In genomic region chr20:57351042-57351783, GRCh38 we compare ENCODE assay signal across 1 cellular context.
TF ChIP-seq lines count a peak whose summit lies in the region.

A gene with protein sequence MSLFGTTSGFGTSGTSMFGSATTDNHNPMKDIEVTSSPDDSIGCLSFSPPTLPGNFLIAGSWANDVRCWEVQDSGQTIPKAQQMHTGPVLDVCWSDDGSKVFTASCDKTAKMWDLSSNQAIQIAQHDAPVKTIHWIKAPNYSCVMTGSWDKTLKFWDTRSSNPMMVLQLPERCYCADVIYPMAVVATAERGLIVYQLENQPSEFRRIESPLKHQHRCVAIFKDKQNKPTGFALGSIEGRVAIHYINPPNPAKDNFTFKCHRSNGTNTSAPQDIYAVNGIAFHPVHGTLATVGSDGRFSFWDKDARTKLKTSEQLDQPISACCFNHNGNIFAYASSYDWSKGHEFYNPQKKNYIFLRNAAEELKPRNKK (plus strand): TSS chr20:57351255. CDS start chr20:57354039, 2,784 bp downstream.

TF ChIP-seq in HepG2, 621 proteins besides CTCF, POLR2A, EP300 and RAD21 (continued from another document and continues in another):
- 0 out of 2 replicates have a peak, but pooled peaks have one; percentile 29 for TF ChIP-seq ATF6 (CRISPR knock-in tag; conservative IDR thresholded peaks at IDR 0.05)
- TF ChIP-seq, protein P1, sequence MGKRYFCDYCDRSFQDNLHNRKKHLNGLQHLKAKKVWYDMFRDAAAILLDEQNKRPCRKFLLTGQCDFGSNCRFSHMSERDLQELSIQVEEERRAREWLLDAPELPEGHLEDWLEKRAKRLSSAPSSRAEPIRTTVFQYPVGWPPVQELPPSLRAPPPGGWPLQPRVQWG (CRISPR knock-in tag; IDR thresholded peaks at IDR 0.05; ENCODE audit: borderline replicate concordance, low read depth) = no peak
- peak; percentile 97 for TF ChIP-seq KDM2A (CRISPR knock-in tag; IDR thresholded peaks at IDR 0.05; ENCODE audit: borderline replicate concordance, low read depth)
- peak; percentile 75; the same call in 1 of the 2 replicates for TF ChIP-seq ZNF850 (CRISPR knock-in tag; conservative IDR thresholded peaks at IDR 0.05)
- TF ChIP-seq ZNF629 (CRISPR knock-in tag; conservative IDR thresholded peaks at IDR 0.05) = no peak
- TF ChIP-seq, protein P2, sequence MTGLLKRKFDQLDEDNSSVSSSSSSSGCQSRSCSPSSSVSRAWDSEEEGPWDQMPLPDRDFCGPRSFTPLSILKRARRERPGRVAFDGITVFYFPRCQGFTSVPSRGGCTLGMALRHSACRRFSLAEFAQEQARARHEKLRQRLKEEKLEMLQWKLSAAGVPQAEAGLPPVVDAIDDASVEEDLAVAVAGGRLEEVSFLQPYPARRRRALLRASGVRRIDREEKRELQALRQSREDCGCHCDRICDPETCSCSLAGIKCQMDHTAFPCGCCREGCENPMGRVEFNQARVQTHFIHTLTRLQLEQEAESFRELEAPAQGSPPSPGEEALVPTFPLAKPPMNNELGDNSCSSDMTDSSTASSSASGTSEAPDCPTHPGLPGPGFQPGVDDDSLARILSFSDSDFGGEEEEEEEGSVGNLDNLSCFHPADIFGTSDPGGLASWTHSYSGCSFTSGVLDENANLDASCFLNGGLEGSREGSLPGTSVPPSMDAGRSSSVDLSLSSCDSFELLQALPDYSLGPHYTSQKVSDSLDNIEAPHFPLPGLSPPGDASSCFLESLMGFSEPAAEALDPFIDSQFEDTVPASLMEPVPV (CRISPR knock-in tag; IDR thresholded peaks at IDR 0.05) = peak; percentile 72; the same call in 1 of the 2 replicates
- peak; percentile 19; the same call in 1 of the 2 replicates for TF ChIP-seq CREB1 (IDR thresholded peaks at IDR 0.05)
- TF ChIP-seq CREB1 (CRISPR knock-in tag; IDR thresholded peaks at IDR 0.05) = peak; percentile 93
- peak; percentile 95 for TF ChIP-seq ZNF343 (CRISPR knock-in tag; IDR thresholded peaks at IDR 0.05)
- peak; percentile 88 for TF ChIP-seq TARDBP (CRISPR knock-in tag; IDR thresholded peaks at IDR 0.05)
- TF ChIP-seq NFKB2 (CRISPR knock-in tag; IDR thresholded peaks at IDR 0.05; ENCODE audit: borderline replicate concordance) = peak; percentile 58; the same call in 1 of the 2 replicates
- TF ChIP-seq ELK4 (CRISPR knock-in tag; IDR thresholded peaks at IDR 0.05; ENCODE audit: borderline replicate concordance) = no peak
- peak; percentile 94 for TF ChIP-seq ZNF280D (CRISPR knock-in tag; IDR thresholded peaks at IDR 0.05)
- TF ChIP-seq, protein P3, sequence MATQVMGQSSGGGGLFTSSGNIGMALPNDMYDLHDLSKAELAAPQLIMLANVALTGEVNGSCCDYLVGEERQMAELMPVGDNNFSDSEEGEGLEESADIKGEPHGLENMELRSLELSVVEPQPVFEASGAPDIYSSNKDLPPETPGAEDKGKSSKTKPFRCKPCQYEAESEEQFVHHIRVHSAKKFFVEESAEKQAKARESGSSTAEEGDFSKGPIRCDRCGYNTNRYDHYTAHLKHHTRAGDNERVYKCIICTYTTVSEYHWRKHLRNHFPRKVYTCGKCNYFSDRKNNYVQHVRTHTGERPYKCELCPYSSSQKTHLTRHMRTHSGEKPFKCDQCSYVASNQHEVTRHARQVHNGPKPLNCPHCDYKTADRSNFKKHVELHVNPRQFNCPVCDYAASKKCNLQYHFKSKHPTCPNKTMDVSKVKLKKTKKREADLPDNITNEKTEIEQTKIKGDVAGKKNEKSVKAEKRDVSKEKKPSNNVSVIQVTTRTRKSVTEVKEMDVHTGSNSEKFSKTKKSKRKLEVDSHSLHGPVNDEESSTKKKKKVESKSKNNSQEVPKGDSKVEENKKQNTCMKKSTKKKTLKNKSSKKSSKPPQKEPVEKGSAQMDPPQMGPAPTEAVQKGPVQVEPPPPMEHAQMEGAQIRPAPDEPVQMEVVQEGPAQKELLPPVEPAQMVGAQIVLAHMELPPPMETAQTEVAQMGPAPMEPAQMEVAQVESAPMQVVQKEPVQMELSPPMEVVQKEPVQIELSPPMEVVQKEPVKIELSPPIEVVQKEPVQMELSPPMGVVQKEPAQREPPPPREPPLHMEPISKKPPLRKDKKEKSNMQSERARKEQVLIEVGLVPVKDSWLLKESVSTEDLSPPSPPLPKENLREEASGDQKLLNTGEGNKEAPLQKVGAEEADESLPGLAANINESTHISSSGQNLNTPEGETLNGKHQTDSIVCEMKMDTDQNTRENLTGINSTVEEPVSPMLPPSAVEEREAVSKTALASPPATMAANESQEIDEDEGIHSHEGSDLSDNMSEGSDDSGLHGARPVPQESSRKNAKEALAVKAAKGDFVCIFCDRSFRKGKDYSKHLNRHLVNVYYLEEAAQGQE (IDR thresholded peaks at IDR 0.05; ENCODE audit: borderline replicate concordance in 1 of 2, low read depth in 1 of 2, low read length in 2 of 2) = peak in 1 of 2 experiments; percentile 45; a peak in 1 of 4 replicates
- TF ChIP-seq TOPORS (CRISPR knock-in tag; IDR thresholded peaks at IDR 0.05) = peak; percentile 75
- TF ChIP-seq ZSCAN29 (CRISPR knock-in tag; conservative IDR thresholded peaks at IDR 0.05) = peak; percentile 81; the same call in 1 of the 2 replicates
- TF ChIP-seq, protein P4, sequence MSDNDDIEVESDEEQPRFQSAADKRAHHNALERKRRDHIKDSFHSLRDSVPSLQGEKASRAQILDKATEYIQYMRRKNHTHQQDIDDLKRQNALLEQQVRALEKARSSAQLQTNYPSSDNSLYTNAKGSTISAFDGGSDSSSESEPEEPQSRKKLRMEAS (IDR thresholded peaks at IDR 0.05) = peak; percentile 96
- no peak for TF ChIP-seq SYNCRIP (IDR thresholded peaks at IDR 0.05; ENCODE audit: insufficient read depth, low read depth, low read length)
- TF ChIP-seq, protein P5, sequence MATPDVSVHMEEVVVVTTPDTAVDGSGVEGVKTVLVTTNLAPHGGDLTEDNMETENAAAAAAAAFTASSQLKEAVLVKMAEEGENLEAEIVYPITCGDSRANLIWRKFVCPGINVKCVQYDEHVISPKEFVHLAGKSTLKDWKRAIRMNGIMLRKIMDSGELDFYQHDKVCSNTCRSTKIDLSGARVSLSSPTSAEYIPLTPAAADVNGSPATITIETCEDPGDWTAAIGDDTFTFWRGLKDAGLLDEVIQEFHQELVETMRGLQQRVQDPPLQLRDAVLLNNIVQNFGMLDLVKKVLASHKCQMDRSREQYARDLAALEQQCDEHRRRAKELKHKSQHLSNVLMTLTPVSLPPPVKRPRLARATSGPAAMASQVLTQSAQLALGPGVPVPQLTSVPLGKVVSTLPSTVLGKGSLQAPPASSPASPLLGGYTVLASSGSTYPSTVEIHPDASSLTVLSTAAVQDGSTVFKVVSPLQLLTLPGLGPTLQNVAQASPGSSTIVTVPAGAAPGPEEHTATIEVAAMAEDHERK (CRISPR knock-in tag; IDR thresholded peaks at IDR 0.05; ENCODE audit: low read depth) = no peak; the same call in 1 of the 2 replicates
- peak; percentile 82; the same call in 1 of the 2 replicates for TF ChIP-seq MXD4 (CRISPR knock-in tag; IDR thresholded peaks at IDR 0.05)
- TF ChIP-seq TEF (CRISPR knock-in tag; IDR thresholded peaks at IDR 0.05) = peak; percentile 38; the same call in 1 of the 2 replicates
- peak; percentile 95 for TF ChIP-seq NRL (CRISPR knock-in tag; IDR thresholded peaks at IDR 0.05; ENCODE audit: borderline replicate concordance)
- TF ChIP-seq TSC22D2 (CRISPR knock-in tag; IDR thresholded peaks at IDR 0.05; ENCODE audit: borderline replicate concordance) = peak; percentile 11; the same call in 1 of the 2 replicates
- peak; percentile 29; the same call in 1 of the 2 replicates for TF ChIP-seq FOSL2 (CRISPR knock-in tag; IDR thresholded peaks at IDR 0.05)
- TF ChIP-seq DNMT1 (CRISPR knock-in tag; IDR thresholded peaks at IDR 0.05) = 0 out of 2 replicates have a peak, but pooled peaks have one; percentile 44
- peak; percentile 52 for TF ChIP-seq NFYB (CRISPR knock-in tag; IDR thresholded peaks at IDR 0.05)
- TF ChIP-seq, protein P6, sequence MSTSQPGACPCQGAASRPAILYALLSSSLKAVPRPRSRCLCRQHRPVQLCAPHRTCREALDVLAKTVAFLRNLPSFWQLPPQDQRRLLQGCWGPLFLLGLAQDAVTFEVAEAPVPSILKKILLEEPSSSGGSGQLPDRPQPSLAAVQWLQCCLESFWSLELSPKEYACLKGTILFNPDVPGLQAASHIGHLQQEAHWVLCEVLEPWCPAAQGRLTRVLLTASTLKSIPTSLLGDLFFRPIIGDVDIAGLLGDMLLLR (CRISPR knock-in tag; IDR thresholded peaks at IDR 0.05) = peak; percentile 87
- TF ChIP-seq PLSCR1 (CRISPR knock-in tag; IDR thresholded peaks at IDR 0.05; ENCODE audit: borderline replicate concordance) = 0 out of 2 replicates have a peak, but pooled peaks have one; percentile 56
- peak; percentile 50; the same call in 1 of the 2 replicates for TF ChIP-seq ZNF33A (CRISPR knock-in tag; IDR thresholded peaks at IDR 0.05; ENCODE audit: borderline replicate concordance)
- TF ChIP-seq THRA (CRISPR knock-in tag; IDR thresholded peaks at IDR 0.05; ENCODE audit: borderline replicate concordance) = no peak; the same call in 1 of the 2 replicates
- TF ChIP-seq ZFP36L2 (CRISPR knock-in tag; IDR thresholded peaks at IDR 0.05) = no peak
- TF ChIP-seq, protein P7, sequence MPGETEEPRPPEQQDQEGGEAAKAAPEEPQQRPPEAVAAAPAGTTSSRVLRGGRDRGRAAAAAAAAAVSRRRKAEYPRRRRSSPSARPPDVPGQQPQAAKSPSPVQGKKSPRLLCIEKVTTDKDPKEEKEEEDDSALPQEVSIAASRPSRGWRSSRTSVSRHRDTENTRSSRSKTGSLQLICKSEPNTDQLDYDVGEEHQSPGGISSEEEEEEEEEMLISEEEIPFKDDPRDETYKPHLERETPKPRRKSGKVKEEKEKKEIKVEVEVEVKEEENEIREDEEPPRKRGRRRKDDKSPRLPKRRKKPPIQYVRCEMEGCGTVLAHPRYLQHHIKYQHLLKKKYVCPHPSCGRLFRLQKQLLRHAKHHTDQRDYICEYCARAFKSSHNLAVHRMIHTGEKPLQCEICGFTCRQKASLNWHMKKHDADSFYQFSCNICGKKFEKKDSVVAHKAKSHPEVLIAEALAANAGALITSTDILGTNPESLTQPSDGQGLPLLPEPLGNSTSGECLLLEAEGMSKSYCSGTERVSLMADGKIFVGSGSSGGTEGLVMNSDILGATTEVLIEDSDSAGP (CRISPR knock-in tag; IDR thresholded peaks at IDR 0.05; ENCODE audit: borderline replicate concordance) = peak; percentile 95; the same call in 1 of the 2 replicates
- peak; percentile 45; the same call in 1 of the 2 replicates for TF ChIP-seq TOE1 (CRISPR knock-in tag; IDR thresholded peaks at IDR 0.05)
